ENCODE assay signal across 24 cellular contexts in the genomic region with DNA sequence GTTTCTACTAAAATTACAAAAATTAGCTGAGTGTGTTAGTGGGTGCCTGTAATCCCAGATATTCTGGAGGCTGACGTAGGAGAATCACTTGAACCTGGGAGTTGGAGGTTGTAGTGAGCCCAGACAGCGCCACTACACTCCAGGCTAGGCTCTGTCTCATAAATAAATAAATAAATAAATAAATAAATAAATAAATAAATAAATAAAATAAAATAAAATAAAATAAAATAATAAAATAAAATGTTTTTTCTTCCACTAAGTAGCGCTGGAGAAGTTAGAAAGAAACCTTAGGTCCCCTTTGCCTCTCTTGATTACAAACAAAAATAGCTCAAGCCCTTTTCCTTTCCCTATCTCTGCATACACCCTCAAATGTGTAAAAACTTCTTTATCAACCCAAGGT.
DNase-seq lines count a peak whose midpoint lies in the region; ATAC-seq, FAIRE-seq and TF ChIP-seq lines count a peak whose summit lies in the region.
"Had no signal": no experiment of that assay in that cellular context is flagged by ENCODE, and none has a peak within 500 bp of the region (broad histone marks: within the 10 kb centered on the region; RNA-seq: fewer than 3 reads in every experiment).

No MANE protein-coding gene starts in this region.

- CTCF ChIA-PET in A549 (lab: Yijun Ruan, JAX) (no interaction called here), HEK293 (lab: Yijun Ruan, JAX) (no interaction called here)

- WGBS in A549 (ENCODE audit: missing lambda C conversion rate): 59% methylated on average over 3 of the region's 3 CpGs
- 95 to 96% methylated on average over 3 of the region's 3 CpGs for WGBS in thyroid gland, 2 donors

- DNase-seq in A549 (ENCODE audit: low read depth in 1 of 2, low spot score in 1 of 2): no peak
- DNase-seq in thyroid gland: no peak
- DNase-seq in erythroblast (lab: John Stamatoyannopoulos, UW): no peak
- DNase-seq: ACHN; BE2C; C1 segment of cervical spinal cord; CD4-positive, alpha-beta memory T cell; CD4-positive, CD25-positive, alpha-beta regulatory T cell; CD8-positive, alpha-beta memory T cell; COR-L47; DMS 273 treated with DMSO at 0.1 percent for 48 hours; DMS153; DMS53; DMS79; DND-41; EL; GDM1 had no signal

- H3K4me2 ChIP-seq in A549: no peak overlapping the region
- H3K4me2 ChIP-seq: BLaER1 had no signal

- no peak overlapping the region for H3K4me3 ChIP-seq in A549
- H3K4me3 ChIP-seq in HEK293 (ENCODE audit: low read depth, low read length): no peak overlapping the region
- no peak overlapping the region for H3K4me3 ChIP-seq in thyroid gland (replicated peaks in 1 of 3)
- H3K4me3 ChIP-seq: BLaER1, GM12878 had no signal

- no peak for TF ChIP-seq POLR2A in A549 (IDR thresholded peaks at IDR 0.05; ENCODE audit: low read length)
- no peak for TF ChIP-seq POLR2A in thyroid gland (IDR thresholded peaks at IDR 0.05)
- no peak for TF ChIP-seq POLR2A in erythroblast (IDR thresholded peaks at IDR 0.05; ENCODE audit: low read length)

- H3K4me1 ChIP-seq in A549 (no peaks in the 10 kb centered on the region), HEK293 (ENCODE audit: control insufficient read depth, insufficient read depth, low read length) (no peaks in the 10 kb centered on the region), thyroid gland (peaks cover 15 to 17% of the 10 kb centered on the region in 2 donors)
- H3K4me1 ChIP-seq: BE2C, BLaER1 had no signal

- FAIRE-seq in A549 (lab: Jason Lieb, UNC): no peak
- FAIRE-seq: GM12878, GM12892, GM18507 had no signal

- no peaks in the 10 kb centered on the region for H3K36me3 ChIP-seq in HEK293 (ENCODE audit: control insufficient read depth in 2 of 2, insufficient read depth in 1 of 2, low read length in 2 of 2)
- no peaks in the 10 kb centered on the region for H3K36me3 ChIP-seq in thyroid gland
- H3K36me3 ChIP-seq: BE2C, BLaER1 had no signal

- H3K27ac ChIP-seq in A549: no peak overlapping the region
- H3K27ac ChIP-seq in HEK293 (ENCODE audit: extremely low read depth, low read depth, low read length): no peak overlapping the region
- peak overlapping the region in 2 of 3 donors; percentile 18 to 95 for H3K27ac ChIP-seq in thyroid gland
- H3K27ac ChIP-seq: 22Rv1, BLaER1 had no signal

- H3K27me3 ChIP-seq in thyroid gland: no peaks in the 10 kb centered on the region
- H3K27me3 ChIP-seq: BE2C, BLaER1 had no signal

- TF ChIP-seq CTCF in A549 (IDR thresholded peaks at IDR 0.05): no peak
- TF ChIP-seq CTCF in HEK293 (tag by site-specific recombination; IDR thresholded peaks at IDR 0.05): no peak
- TF ChIP-seq CTCF in thyroid gland (IDR thresholded peaks at IDR 0.05): no peak

- ATAC-seq in A549: no peak
- ATAC-seq in GM21786 (IDR thresholded peaks at IDR 0.05; ENCODE audit: unreplicated experiment): no peak
- ATAC-seq: GM12878 had no signal

- intact Hi-C loops in thyroid gland (cut with DNase I): no loop called here

- H3K9me3 ChIP-seq in A549: no peaks in the 10 kb centered on the region
- H3K9me3 ChIP-seq in HEK293 (ENCODE audit: control insufficient read depth, insufficient read depth, low read depth, low read length): no peaks in the 10 kb centered on the region
- H3K9me3 ChIP-seq in thyroid gland: no peaks in the 10 kb centered on the region
- H3K9me3 ChIP-seq: BE2C, BLaER1 had no signal

- no peak for TF ChIP-seq RAD21 in A549 (conservative IDR thresholded peaks at IDR 0.05 in 1 of 2, IDR thresholded peaks at IDR 0.05 in 1 of 2)

- no peak for TF ChIP-seq EP300 in A549 (IDR thresholded peaks at IDR 0.05)

- POLR2A ChIA-PET in A549 (lab: Yijun Ruan, JAX): no interaction called here
- POLR2A ChIA-PET in HEK293 (lab: Yijun Ruan, JAX): no interaction called here

TF ChIP-seq in A549, 52 proteins besides CTCF, POLR2A, EP300 and RAD21:
- TF ChIP-seq ZC3H11A (IDR thresholded peaks at IDR 0.05): peak; percentile 22; the same call in 1 of the 2 replicates
- TF ChIP-seq FOSL2 (IDR thresholded peaks at IDR 0.05): no peak
- no peak for TF ChIP-seq FOSL2 (CRISPR knock-in tag; IDR thresholded peaks at IDR 0.05)

TF ChIP-seq in HEK293, 187 proteins besides CTCF, POLR2A, EP300 and RAD21 (continues in another document):
- TF ChIP-seq ZNF558 (tag by site-specific recombination; IDR thresholded peaks at IDR 0.05): peak; percentile 74; the same call in 1 of the 2 replicates
- TF ChIP-seq ZNF140 (tag by site-specific recombination; IDR thresholded peaks at IDR 0.05): peak; percentile 57; the same call in 1 of the 2 replicates
- TF ChIP-seq ZNF623 (tag by site-specific recombination; IDR thresholded peaks at IDR 0.05): peak; percentile 64
- TF ChIP-seq ZNF654 (tag by site-specific recombination; IDR thresholded peaks at IDR 0.05; ENCODE audit: low read depth): peak; percentile 33
- TF ChIP-seq ZBTB11 (tag by site-specific recombination; conservative IDR thresholded peaks at IDR 0.05; ENCODE audit: low read depth): peak; percentile 81
- TF ChIP-seq ZBTB21 (tag by site-specific recombination; IDR thresholded peaks at IDR 0.05): peak; percentile 27; the same call in 1 of the 2 replicates
- no peak for TF ChIP-seq ZNF747 (tag by site-specific recombination; IDR thresholded peaks at IDR 0.05)
- TF ChIP-seq ZNF426 (tag by site-specific recombination; IDR thresholded peaks at IDR 0.05): peak; percentile 83
- no peak for TF ChIP-seq ZNF202 (tag by site-specific recombination; IDR thresholded peaks at IDR 0.05; ENCODE audit: borderline replicate concordance)
- peak; percentile 53 for TF ChIP-seq ZBTB8A (tag by site-specific recombination; IDR thresholded peaks at IDR 0.05)
- TF ChIP-seq ZNF510 (tag by site-specific recombination; IDR thresholded peaks at IDR 0.05; ENCODE audit: insufficient replicate concordance): peak; percentile 27
- TF ChIP-seq ZNF664 (tag by site-specific recombination; IDR thresholded peaks at IDR 0.05): peak; percentile 19; the same call in 1 of the 2 replicates
- TF ChIP-seq ZNF610 (tag by site-specific recombination; IDR thresholded peaks at IDR 0.05; ENCODE audit: borderline replicate concordance): no peak
- 0 out of 2 replicates have a peak, but pooled peaks have one; percentile 31 for TF ChIP-seq ZNF560 (tag by site-specific recombination; IDR thresholded peaks at IDR 0.05; ENCODE audit: borderline replicate concordance)
- peak; percentile 54; the same call in 1 of the 2 replicates for TF ChIP-seq REST (tag by site-specific recombination; IDR thresholded peaks at IDR 0.05)
- no peak for TF ChIP-seq ZNF704 (tag by site-specific recombination; IDR thresholded peaks at IDR 0.05)

Comparison
In these comparisons a context has a peak if more than half of its experiments do, and no peak if none do; other contexts are left out.
1. H3K27ac ChIP-seq: peak in thyroid gland (2 of 3); none in A549 (0 of 2) and HEK293 (single experiment).
2. Of the 5 proteins assayed by ChIP-seq in both HEK293 and A549: peak only in HEK293: REST; only in A549: none; in both: none; in neither: 4.